In the genomic region with DNA sequence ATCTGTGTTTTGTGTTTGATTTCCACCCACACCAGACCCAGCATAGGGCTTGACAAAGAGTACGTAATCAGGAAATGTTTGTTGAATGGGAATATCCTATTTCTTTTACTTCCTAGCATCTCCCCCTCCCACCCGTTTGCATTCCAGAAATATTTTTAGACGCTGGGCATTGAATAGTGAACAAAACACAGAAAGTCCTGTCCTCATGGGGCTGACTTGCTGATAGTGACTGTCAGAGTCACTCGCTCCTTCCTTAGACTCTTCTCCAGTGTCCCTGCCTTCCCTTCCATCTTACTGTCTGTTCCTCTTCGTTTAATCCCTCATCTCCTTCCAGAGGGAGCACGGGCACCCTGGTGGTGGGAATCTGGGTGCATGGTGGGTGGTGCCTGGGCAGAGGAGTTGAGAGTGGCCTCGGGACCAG, we compare ENCODE assay signal across 8 cellular contexts. TPM values are rescaled to one million over a fixed set of nuclear protein-coding genes. Genes with fewer than 3 reads are reported as not detected.
DNase-seq lines count a peak whose midpoint lies in the region; ATAC-seq, FAIRE-seq and TF ChIP-seq lines count a peak whose summit lies in the region.

No MANE protein-coding gene starts in this region.

- H3K36me3 Mint-ChIP-seq in activated CD8-positive, alpha-beta T cell treated with anti-CD3 and anti-CD28 coated beads for 36 hours (ENCODE audit: low read depth): peaks cover 34% of the 10 kb centered on the region

- H3K4me3 ChIP-seq in A549: peak overlapping the region; percentile 94
- peak overlapping the region; percentile 55; the same call in 1 of the 2 replicates for H3K4me3 ChIP-seq in iPS DF 6.9 (ENCODE audit: low read length)
- H3K4me3 ChIP-seq in stomach: peak overlapping the region; percentile 62 to 78 (median 68)

- peak; percentile 78 to 84 for ATAC-seq in A549
- no peak for ATAC-seq in activated CD8-positive, alpha-beta T cell treated with anti-CD3 and anti-CD28 coated beads for 36 hours
- no peak for ATAC-seq in GM21529 (IDR thresholded peaks at IDR 0.05; ENCODE audit: unreplicated experiment)

- H3K27ac ChIP-seq in A549: peak overlapping the region; percentile 85 to 94
- H3K27ac ChIP-seq in iPS DF 6.9 (ENCODE audit: low read length): no peak overlapping the region
- H3K27ac ChIP-seq in stomach: peak overlapping the region; percentile 89 to 96 (median 94)

- 9% methylated on average over 7 of the region's 7 CpGs for WGBS in A549 (ENCODE audit: missing lambda C conversion rate)
- WGBS in iPS DF 6.9 (ENCODE audit: insufficient coverage, insufficient read length): no CpG with 5 or more reads among the region's 7 CpGs
- 15 to 20% (median 18%) methylated on average over 7 of the region's 7 CpGs for WGBS in stomach, 5 donors

- no peak for TF ChIP-seq RAD21 in A549 (conservative IDR thresholded peaks at IDR 0.05 in 1 of 2, IDR thresholded peaks at IDR 0.05 in 1 of 2)

- H3K27me3 ChIP-seq in iPS DF 6.9 (ENCODE audit: control insufficient read depth, insufficient read depth, low read length) (no peaks in the 10 kb centered on the region), stomach (no peaks in the 10 kb centered on the region)

- no peaks in the 10 kb centered on the region for H3K9me3 ChIP-seq in A549
- no peaks in the 10 kb centered on the region for H3K9me3 ChIP-seq in iPS DF 6.9 (ENCODE audit: control insufficient read depth, insufficient read depth, low read length)
- no peaks in the 10 kb centered on the region for H3K9me3 ChIP-seq in stomach

- DNase-seq in A549 (ENCODE audit: low read depth in 1 of 2, low spot score in 1 of 2) (peak; percentile 61 to 82), HCEC 1CT (peak; percentile 56), iPS DF 6.9 (ENCODE audit: low read depth, low spot score) (no peak), stomach (no peak), NCI-H526 (lab: John Stamatoyannopoulos, UW) (no peak), NCI-H446 (lab: John Stamatoyannopoulos, UW) (no peak)
- no peak for DNase-seq in activated CD8-positive, alpha-beta T cell treated with anti-CD3 and anti-CD28 coated beads for 36 hours

- TF ChIP-seq EP300 in A549 (IDR thresholded peaks at IDR 0.05) (no peak), stomach (IDR thresholded peaks at IDR 0.05) (no peak)

- H3K4me2 ChIP-seq in A549: peak overlapping the region; percentile 97

- TF ChIP-seq CTCF in A549 (IDR thresholded peaks at IDR 0.05) (no peak), stomach (IDR thresholded peaks at IDR 0.05) (no peak)
- TF ChIP-seq CTCF in activated CD8-positive, alpha-beta T cell treated with anti-CD3 and anti-CD28 coated beads for 36 hours (IDR thresholded peaks at IDR 0.05): no peak

- peaks cover 34% of the 10 kb centered on the region for H3K4me1 Mint-ChIP-seq in activated CD8-positive, alpha-beta T cell treated with anti-CD3 and anti-CD28 coated beads for 36 hours (ENCODE audit: low read depth)

- H3K36me3 ChIP-seq in iPS DF 6.9 (ENCODE audit: control insufficient read depth, insufficient read depth, low read length) (no peaks in the 10 kb centered on the region), stomach (peaks cover 0 to 21% (median 14%) of the 10 kb centered on the region in 4 donors)

- POLR2A ChIA-PET in A549 (lab: Yijun Ruan, JAX): interaction anchor here (0.6 kb wide), 1 partner anchor 15 kb away, joined by 3 read pairs; no protein-coding TSS in a partner anchor
- POLR2A ChIA-PET in activated CD8-positive, alpha-beta T cell treated with anti-CD3 and anti-CD28 coated beads for 36 hours (lab: Charles Lee): interaction anchor here (0.9 to 1.0 kb wide), 3 partner anchors 38 to 153 kb away, joined by 3 to 4 read pairs (median 3); no protein-coding TSS in a partner anchor

- CTCF ChIA-PET in A549 (lab: Yijun Ruan, JAX): interaction anchor here (0.7 to 16.2 kb wide), 16 partner anchors 9 to 1288 kb away, joined by 3 to 602 read pairs (median 5); no protein-coding TSS in a partner anchor
- CTCF ChIA-PET in activated CD8-positive, alpha-beta T cell treated with anti-CD3 and anti-CD28 coated beads for 36 hours (lab: Charles Lee): interaction anchor here (1.1 to 1.8 kb wide), 3 partner anchors 16 to 269 kb away, joined by 3 to 12 read pairs (median 8); no protein-coding TSS in a partner anchor

- H3K27me3 Mint-ChIP-seq in activated CD8-positive, alpha-beta T cell treated with anti-CD3 and anti-CD28 coated beads for 36 hours: no peaks in the 10 kb centered on the region

- no peaks in the 10 kb centered on the region for H3K9me3 Mint-ChIP-seq in activated CD8-positive, alpha-beta T cell treated with anti-CD3 and anti-CD28 coated beads for 36 hours

- TF ChIP-seq POLR2A in A549 (IDR thresholded peaks at IDR 0.05; ENCODE audit: low read length) (no peak), stomach (IDR thresholded peaks at IDR 0.05) (no peak)

- intact Hi-C loops in activated CD8-positive, alpha-beta T cell treated with anti-CD3 and anti-CD28 coated beads for 36 hours (cut with micrococcal nuclease): loop anchor here (10.0 kb wide), 3 partner anchors 72 to 402 kb away; a partner anchor contains a TSS
- intact Hi-C loops in stomach (cut with DNase I; ENCODE audit: low total_unique reads): loop anchor here (10.0 kb wide), 1 partner anchor 92 kb away; no protein-coding TSS in a partner anchor

- H3K27ac Mint-ChIP-seq in activated CD8-positive, alpha-beta T cell treated with anti-CD3 and anti-CD28 coated beads for 36 hours: peak overlapping the region; percentile 100

- no peak for FAIRE-seq in A549 (lab: Jason Lieb, UNC)

- peaks cover 21% of the 10 kb centered on the region for H3K4me1 ChIP-seq in A549
- peaks cover 9% of the 10 kb centered on the region; the same call in 1 of the 2 replicates for H3K4me1 ChIP-seq in iPS DF 6.9 (ENCODE audit: control insufficient read depth, insufficient read depth, low read length)
- peaks cover 24 to 62% (median 45%) of the 10 kb centered on the region in 4 donors for H3K4me1 ChIP-seq in stomach

- peak overlapping the region; percentile 98 for H3K4me3 Mint-ChIP-seq in activated CD8-positive, alpha-beta T cell treated with anti-CD3 and anti-CD28 coated beads for 36 hours

TF ChIP-seq in A549, 52 proteins besides CTCF, POLR2A, EP300 and RAD21:
- TF ChIP-seq JUN (IDR thresholded peaks at IDR 0.05) (peak in 1 of 2 experiments; percentile 5; a peak in 1 of 5 replicates), HOXB13 (CRISPR knock-in tag; IDR thresholded peaks at IDR 0.05; ENCODE audit: low read depth) (no peak), ZC3H11A (IDR thresholded peaks at IDR 0.05) (no peak)
TF ChIP-seq in A549: peak in this region for 1.

RNA-seq across cellular contexts. Expression of a gene that starts 0.5 kb away (rescaled TPM):
- polyA plus RNA-seq in A549 (2011; rRNA removed) (7.8 and 8.9 TPM in 2 replicates), A549 (2017; fragmentation: RNase III; extraction: RNeasy Plus Mini Kit Qiagen cat#74134 plus additional on column Dnase treatment) (6.2 to 7.0 TPM (median 6.8 TPM) in 3 replicates), stomach (10 to 100 TPM in 1 of 3 donors, 1 to 10 TPM in 2; 5.3 to 13.6 (median 8.3) TPM)
- 8.0 and 9.7 TPM in 2 replicates for polyA plus RNA-seq in A549 (2012; cell fraction: cytosol; rRNA removed)
- polyA plus RNA-seq in A549 (2012; cell fraction: nucleus; rRNA removed): 13.9 and 17.7 TPM in 2 replicates
- polyA minus RNA-seq in A549 (2011; rRNA and poly(A)+ RNA removed): 10.3 and 11.0 TPM in 2 replicates
- total RNA-seq in activated CD8-positive, alpha-beta T cell treated with anti-CD3 and anti-CD28 coated beads for 36 hours: 1 to 10 TPM; 6.2 to 7.5 TPM
- total RNA-seq in stomach: 10 to 100 TPM in 1 of 5 donors, 1 to 10 TPM in 4; 1.3 to 10.5 (median 8.7) TPM

RNA-seq across cellular contexts. Expression of a gene that starts 53.6 kb away (rescaled TPM):
- polyA plus RNA-seq in A549 (2011; rRNA removed) (not detected in 2 replicates), A549 (2017; fragmentation: RNase III; extraction: RNeasy Plus Mini Kit Qiagen cat#74134 plus additional on column Dnase treatment) (not detected in 3 replicates), stomach (not detected)
- polyA plus RNA-seq in A549 (2012; cell fraction: cytosol; rRNA removed): not detected in 2 replicates
- polyA plus RNA-seq in A549 (2012; cell fraction: nucleus; rRNA removed): 0.06 TPM in 2 replicates
- not detected in 2 replicates for polyA minus RNA-seq in A549 (2011; rRNA and poly(A)+ RNA removed)
- not detected for total RNA-seq in activated CD8-positive, alpha-beta T cell treated with anti-CD3 and anti-CD28 coated beads for 36 hours
- total RNA-seq in stomach: under 1 TPM in 1 of 5 donors, not detected in 4; 0.73 TPM

Comparison
In these comparisons a context has a peak if more than half of its experiments do, and no peak if none do; other contexts are left out.
1. ATAC-seq: peak in A549 (2 of 2); none in activated CD8-positive, alpha-beta T cell treated with anti-CD3 and anti-CD28 coated beads for 36 hours (single experiment) and GM21529 (single experiment).
2. DNase-seq: peak in A549 (2 of 2) and HCEC 1CT (single experiment); none in activated CD8-positive, alpha-beta T cell treated with anti-CD3 and anti-CD28 coated beads for 36 hours (single experiment), iPS DF 6.9 (single experiment), stomach (single experiment), NCI-H526 (0 of 2) and NCI-H446 (0 of 2).
3. Peak in every context shown above with its lines, with median percentiles within 50 percentile points of each other: H3K4me3 ChIP-seq.